ENCODE assay signal across 20 cellular contexts in genomic region chr20:47887477-47888080, GRCh38.
"Had no signal": no experiment of that assay in that cellular context is flagged by ENCODE, and none has a peak within 500 bp of the region (broad histone marks: within the 10 kb centered on the region; RNA-seq: fewer than 3 reads in every experiment).

No MANE protein-coding gene starts in this region.

- H3K9me3 ChIP-seq: heart right ventricle, left ventricle myocardium inferior, right atrium auricular region, suprapubic skin, thoracic aorta, tibial artery, upper lobe of right lung had no signal

- H3K4me1 ChIP-seq: heart right ventricle, left ventricle myocardium inferior, parathyroid adenoma, right atrium auricular region, suprapubic skin, upper lobe of right lung had no signal

- H3K9ac ChIP-seq: parathyroid adenoma had no signal

- H2AFZ ChIP-seq: hepatocyte, parathyroid adenoma had no signal

- H3K36me3 ChIP-seq: heart right ventricle, left ventricle myocardium inferior, right atrium auricular region, suprapubic skin, thoracic aorta, tibial artery, upper lobe of right lung had no signal

- DNase-seq: heart right ventricle; islet precursor cell; left ventricle myocardium inferior; naive thymus-derived CD8-positive, alpha-beta T cell; nucleus accumbens; stimulated activated CD4-positive, alpha-beta T cell treated with anti-CD3 and anti-CD28 coated beads, Interleukin-12 subunit alpha, Interleukin-12 subunit beta, amount 100 ng/mL, for 4 hours; stimulated activated CD4-positive, alpha-beta T cell treated with anti-CD3 and anti-CD28 coated beads, Interleukin-15, amount 100 ng/mL, for 24 hours; stimulated activated CD4-positive, alpha-beta T cell treated with anti-CD3 and anti-CD28 coated beads, Interleukin-2, amount 100 ng/mL, for 24 hours; stimulated activated CD4-positive, alpha-beta T cell treated with anti-CD3 and anti-CD28 coated beads, Interleukin-4, amount 100 ng/mL, for 1 hour; stimulated activated naive B cell treated with anti-CD40 and anti-IgM and Interleukin-4, amounts not matched to agents 10 μg/mL and 1 μg/mL and 100 μg/mL, for 72 hours; trophoblast cell had no signal

- H3K27ac ChIP-seq: heart right ventricle, hepatocyte, left ventricle myocardium inferior, parathyroid adenoma, right atrium auricular region, skin epidermis, suprapubic skin, thoracic aorta, tibial artery, upper lobe of right lung had no signal

- H3K4me2 ChIP-seq: hepatocyte had no signal

- H3K27me3 ChIP-seq: hepatocyte, right atrium auricular region had no signal

- H3K4me3 ChIP-seq: heart right ventricle, hepatocyte, left ventricle myocardium inferior, right atrium auricular region, skin epidermis, suprapubic skin, thoracic aorta, tibial artery, upper lobe of right lung had no signal

- ATAC-seq: heart right ventricle; naive thymus-derived CD8-positive, alpha-beta T cell; sciatic nerve; stimulated activated naive B cell treated with anti-CD40 and anti-IgM and Interleukin-4, amounts not matched to agents 10 μg/mL and 1 μg/mL and 100 μg/mL, for 72 hours; upper lobe of right lung had no signal
